16 cellular contexts compared by ENCODE assay signal in the genomic region with DNA sequence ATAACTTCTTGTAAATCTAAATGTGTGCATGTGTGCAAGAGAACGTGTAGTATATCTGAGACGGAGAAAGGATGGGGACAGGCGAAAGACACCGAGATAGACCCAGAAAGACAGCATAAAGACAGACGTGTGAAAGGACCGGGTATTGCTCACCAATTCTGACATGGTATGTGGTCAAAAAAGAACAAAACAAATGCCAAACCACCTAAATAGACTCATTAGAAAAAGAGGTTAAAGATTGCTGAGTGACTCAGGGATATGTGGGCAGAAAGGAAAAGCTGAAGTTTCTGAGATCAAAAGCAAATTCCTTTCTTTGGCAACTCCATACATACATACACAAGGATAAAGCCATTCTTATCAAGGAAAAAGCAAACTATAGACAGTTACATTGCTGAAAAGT.
DNase-seq lines count a peak whose midpoint lies in the region; ATAC-seq, FAIRE-seq and TF ChIP-seq lines count a peak whose summit lies in the region.
"Had no signal": no experiment of that assay in that cellular context is flagged by ENCODE, and none has a peak within 500 bp of the region (broad histone marks: within the 10 kb centered on the region; RNA-seq: fewer than 3 reads in every experiment).

No MANE protein-coding gene starts in this region.

- no peak for ATAC-seq in HG03159 (IDR thresholded peaks at IDR 0.05; ENCODE audit: unreplicated experiment)
- ATAC-seq: activated CD4-positive, alpha-beta T cell treated with anti-CD3 and anti-CD28 coated beads for 36 hours had no signal

- CTCF ChIA-PET in HEK293 (lab: Yijun Ruan, JAX), result interaction anchor here (1.2 kb wide), 1 partner anchor 61 kb away, joined by 4 read pairs; no protein-coding TSS in a partner anchor

- in situ Hi-C loops in astrocyte of the cerebellum (cut with HindIII; ENCODE audit: low sequenced_read_pairs), result no loop called here

- DNase-seq in A172 (ENCODE audit: low spot score) (peak; percentile 75), astrocyte of the cerebellum (ENCODE audit: low read depth) (peak; percentile 45), kidney epithelial cell (ENCODE audit: low read depth) (peak; percentile 76), mucosa of gallbladder (ENCODE audit: low spot score) (no peak), uterus (no peak), GM19239 (ENCODE audit: insufficient read length, low spot score) (no peak)
- DNase-seq: activated CD4-positive, alpha-beta T cell treated with anti-CD3 and anti-CD28 coated beads for 36 hours; activated gamma-delta T cell treated with Interleukin-2 at 50 U/mL for 16 hours; AML-193; hypothalamus; mesendoderm; NCI-H1436 treated with DMSO at 0.1 percent for 48 hours; NCI-H69; thyroid gland had no signal

- H3K9me3 ChIP-seq in HEK293 (ENCODE audit: control insufficient read depth, insufficient read depth, low read depth, low read length) (no peaks in the 10 kb centered on the region), uterus (no peaks in the 10 kb centered on the region)
- H3K9me3 ChIP-seq: thyroid gland had no signal

- no peak for FAIRE-seq in GM19239 (lab: Jason Lieb, UNC)

- POLR2A ChIA-PET in HEK293 (lab: Yijun Ruan, JAX), result no interaction called here

- intact Hi-C loops in uterus (cut with DNase I; ENCODE audit: low total_unique reads), result no loop called here

- H3K27me3 ChIP-seq in kidney epithelial cell (ENCODE audit: control insufficient read depth, insufficient read depth, low read length), result no peaks in the 10 kb centered on the region
- no peaks in the 10 kb centered on the region for H3K27me3 ChIP-seq in uterus
- H3K27me3 ChIP-seq: thyroid gland had no signal

- H3K36me3 ChIP-seq in HEK293 (ENCODE audit: control insufficient read depth in 2 of 2, insufficient read depth in 1 of 2, low read length in 2 of 2), result no peaks in the 10 kb centered on the region
- no peaks in the 10 kb centered on the region for H3K36me3 ChIP-seq in kidney epithelial cell (ENCODE audit: control insufficient read depth, insufficient read depth, low read length)
- no peaks in the 10 kb centered on the region for H3K36me3 ChIP-seq in uterus
- H3K36me3 ChIP-seq: thyroid gland had no signal

- H3K4me3 ChIP-seq in HEK293 (ENCODE audit: low read depth, low read length), result no peak overlapping the region
- H3K4me3 ChIP-seq in astrocyte of the cerebellum (ENCODE audit: low read depth, low read length), result no peak overlapping the region
- H3K4me3 ChIP-seq in kidney epithelial cell (ENCODE audit: low read depth, low read length), result no peak overlapping the region
- H3K4me3 ChIP-seq in uterus, result no peak overlapping the region
- H3K4me3 ChIP-seq: thyroid gland had no signal

- TF ChIP-seq CTCF in HEK293 (tag by site-specific recombination; IDR thresholded peaks at IDR 0.05) (no peak), astrocyte of the cerebellum (IDR thresholded peaks at IDR 0.05; ENCODE audit: low read depth, low read length, missing control alignments) (no peak), kidney epithelial cell (IDR thresholded peaks at IDR 0.05; ENCODE audit: insufficient read depth, low read length, poor library complexity, severe bottlenecking) (no peak), uterus (IDR thresholded peaks at IDR 0.05) (no peak)

- H3K4me1 ChIP-seq in HEK293 (ENCODE audit: control insufficient read depth, insufficient read depth, low read length), result peaks cover 25% of the 10 kb centered on the region
- H3K4me1 ChIP-seq in uterus, result no peaks in the 10 kb centered on the region

- H3K27ac ChIP-seq in HEK293 (ENCODE audit: extremely low read depth, low read depth, low read length) (no peak overlapping the region), uterus (no peak overlapping the region)
- H3K27ac ChIP-seq: thyroid gland had no signal

- no peak for TF ChIP-seq POLR2A in uterus (IDR thresholded peaks at IDR 0.05)

TF ChIP-seq in HEK293, 187 proteins besides CTCF, POLR2A, EP300 and RAD21:
- 0 out of 2 replicates have a peak, but pooled peaks have one; percentile 8 for TF ChIP-seq PRDM1 (tag by site-specific recombination; IDR thresholded peaks at IDR 0.05)
- TF ChIP-seq BCL11B (tag by site-specific recombination; IDR thresholded peaks at IDR 0.05; ENCODE audit: low read depth), result no peak

Comparison
In these comparisons a context has a peak if more than half of its experiments do, and no peak if none do; other contexts are left out.
1. DNase-seq: peak in A172 (single experiment), astrocyte of the cerebellum (single experiment) and kidney epithelial cell (single experiment); none in mucosa of gallbladder (single experiment), uterus (0 of 2) and GM19239 (single experiment).